ENCODE assay signal across 20 cellular contexts in genomic region chr15:62454567-62455172, GRCh38.
DNase-seq lines count a peak whose midpoint lies in the region; ATAC-seq and TF ChIP-seq lines count a peak whose summit lies in the region.
"Had no signal": no experiment of that assay in that cellular context is flagged by ENCODE, and none has a peak within 500 bp of the region (broad histone marks: within the 10 kb centered on the region; RNA-seq: fewer than 3 reads in every experiment).

No MANE protein-coding gene starts in this region.

- no peaks in the 10 kb centered on the region for H4K20me1 ChIP-seq in SK-N-SH (ENCODE audit: insufficient read depth)

- H2AFZ ChIP-seq in SK-N-SH (ENCODE audit: low read depth), result no peak overlapping the region

- no peaks in the 10 kb centered on the region for H3K9me3 ChIP-seq in SK-N-SH
- H3K9me3 ChIP-seq: testis had no signal

- H3K27me3 Mint-ChIP-seq in nephron progenitor cell (ENCODE audit: low read depth, poor library complexity) (peaks cover 11% of the 10 kb centered on the region), type B pancreatic cell (peaks cover 3% of the 10 kb centered on the region)
- H3K27me3 Mint-ChIP-seq in activated CD4-positive, alpha-beta memory T cell treated with anti-CD3 and anti-CD28 coated beads, Interleukin-2, amount 10 ng/mL, durations not matched to agents 7 days and 5 days, result no peaks in the 10 kb centered on the region
- H3K27me3 Mint-ChIP-seq: activated B cell treated with CpG ODN at 0.5 μM for 24 hours; dendritic cell treated with granulocyte-macrophage colony-stimulating factor and Interleukin-4, amounts not matched to agents 40 ng/mL and 50 ng/mL, for 4 days had no signal

- H3K9ac ChIP-seq in SK-N-SH, result no peak overlapping the region

- TF ChIP-seq EP300 in SK-N-SH (IDR thresholded peaks at IDR 0.05; ENCODE audit: borderline replicate concordance in 1 of 2, low read depth in 1 of 2, low read length in 1 of 2), result no peak

- no peak for ATAC-seq in SK-N-SH treated with all-trans-retinoic acid at 6 μM for 48 hours

- H3K4me3 Mint-ChIP-seq in nephron progenitor cell (peak overlapping the region; percentile 35), type B pancreatic cell (no peak overlapping the region)
- no peak overlapping the region for H3K4me3 Mint-ChIP-seq in activated CD4-positive, alpha-beta memory T cell treated with anti-CD3 and anti-CD28 coated beads, Interleukin-2, amount 10 ng/mL, durations not matched to agents 7 days and 5 days
- H3K4me3 Mint-ChIP-seq: activated B cell treated with CpG ODN at 0.5 μM for 24 hours; CD14-positive monocyte; dendritic cell treated with granulocyte-macrophage colony-stimulating factor and Interleukin-4, amounts not matched to agents 40 ng/mL and 50 ng/mL, for 4 days; T-helper 1 cell treated with Interleukin-12 subunit alpha and Interleukin-12 subunit beta and Interleukin-4 antibody, amounts not matched to agents 30 μg/mL and 1 μg/mL, for 36 hours had no signal

- H3K36me3 Mint-ChIP-seq in nephron progenitor cell (ENCODE audit: low read depth) (no peaks in the 10 kb centered on the region), type B pancreatic cell (peaks cover 3% of the 10 kb centered on the region)
- no peaks in the 10 kb centered on the region for H3K36me3 Mint-ChIP-seq in activated CD4-positive, alpha-beta memory T cell treated with anti-CD3 and anti-CD28 coated beads, Interleukin-2, amount 10 ng/mL, durations not matched to agents 7 days and 5 days (ENCODE audit: low read depth)
- H3K36me3 Mint-ChIP-seq: CD14-positive monocyte had no signal

- POLR2A ChIA-PET in SK-N-SH (lab: Yijun Ruan, JAX), result no interaction called here
- POLR2A ChIA-PET in activated CD4-positive, alpha-beta memory T cell treated with anti-CD3 and anti-CD28 coated beads, Interleukin-2, amount 10 ng/mL, durations not matched to agents 7 days and 5 days (lab: Charles Lee), result no interaction called here

- no peaks in the 10 kb centered on the region for H3K36me3 ChIP-seq in SK-N-SH (replicated peaks in 1 of 2; ENCODE audit: control insufficient read depth in 1 of 2, insufficient read depth in 2 of 2, low read length in 1 of 2)

- H3K9me3 Mint-ChIP-seq in nephron progenitor cell, result no peaks in the 10 kb centered on the region
- no peaks in the 10 kb centered on the region for H3K9me3 Mint-ChIP-seq in type B pancreatic cell
- no peaks in the 10 kb centered on the region for H3K9me3 Mint-ChIP-seq in activated CD4-positive, alpha-beta memory T cell treated with anti-CD3 and anti-CD28 coated beads, Interleukin-2, amount 10 ng/mL, durations not matched to agents 7 days and 5 days
- H3K9me3 Mint-ChIP-seq: activated B cell treated with CpG ODN at 0.5 μM for 24 hours; CD14-positive monocyte; dendritic cell treated with granulocyte-macrophage colony-stimulating factor and Interleukin-4, amounts not matched to agents 40 ng/mL and 50 ng/mL, for 4 days; T-helper 1 cell treated with Interleukin-12 subunit alpha and Interleukin-12 subunit beta and Interleukin-4 antibody, amounts not matched to agents 30 μg/mL and 1 μg/mL, for 36 hours had no signal

- CTCF ChIA-PET in SK-N-SH (lab: Yijun Ruan, JAX), result no interaction called here
- CTCF ChIA-PET in activated CD4-positive, alpha-beta memory T cell treated with anti-CD3 and anti-CD28 coated beads, Interleukin-2, amount 10 ng/mL, durations not matched to agents 7 days and 5 days (lab: Charles Lee), result no interaction called here

- no peak for TF ChIP-seq RAD21 in SK-N-SH (IDR thresholded peaks at IDR 0.05; ENCODE audit: low read length)

- TF ChIP-seq CTCF in SK-N-SH (IDR thresholded peaks at IDR 0.05) (no peak), nephron progenitor cell (IDR thresholded peaks at IDR 0.05) (no peak), type B pancreatic cell (conservative IDR thresholded peaks at IDR 0.05) (no peak)

- H3K4me2 ChIP-seq in SK-N-SH, result peak overlapping the region; percentile 35; the same call in 1 of the 2 replicates

- peak overlapping the region; percentile 25 for H3K27ac Mint-ChIP-seq in nephron progenitor cell
- peak overlapping the region; percentile 38 for H3K27ac Mint-ChIP-seq in type B pancreatic cell
- H3K27ac Mint-ChIP-seq in activated CD4-positive, alpha-beta memory T cell treated with anti-CD3 and anti-CD28 coated beads, Interleukin-2, amount 10 ng/mL, durations not matched to agents 7 days and 5 days, result no peak overlapping the region
- H3K27ac Mint-ChIP-seq: activated B cell treated with CpG ODN at 0.5 μM for 24 hours; dendritic cell treated with granulocyte-macrophage colony-stimulating factor and Interleukin-4, amounts not matched to agents 40 ng/mL and 50 ng/mL, for 4 days; T-helper 1 cell treated with Interleukin-12 subunit alpha and Interleukin-12 subunit beta and Interleukin-4 antibody, amounts not matched to agents 30 μg/mL and 1 μg/mL, for 36 hours had no signal

- no peak overlapping the region for H3K4me3 ChIP-seq in SK-N-SH (ENCODE audit: low read depth in 2 of 2, low read length in 1 of 2)
- H3K4me3 ChIP-seq: testis had no signal

- no peaks in the 10 kb centered on the region for H3K27me3 ChIP-seq in SK-N-SH (ENCODE audit: insufficient read depth)
- H3K27me3 ChIP-seq: testis had no signal

- H3K4me1 ChIP-seq in SK-N-SH (ENCODE audit: control insufficient read depth in 1 of 2, insufficient read depth in 2 of 2, low read depth in 1 of 2, low read length in 1 of 2), result peaks cover 30 to 55% of the 10 kb centered on the region in 2 experiments; a peak in 3 of 4 replicates
- H3K4me1 ChIP-seq: testis had no signal

- H3K79me2 ChIP-seq in SK-N-SH (ENCODE audit: insufficient read depth), result peaks cover 21% of the 10 kb centered on the region

- H3K4me1 Mint-ChIP-seq in nephron progenitor cell (peaks cover 67% of the 10 kb centered on the region), type B pancreatic cell (ENCODE audit: unreplicated experiment) (peaks cover 54% of the 10 kb centered on the region)
- no peaks in the 10 kb centered on the region for H3K4me1 Mint-ChIP-seq in activated CD4-positive, alpha-beta memory T cell treated with anti-CD3 and anti-CD28 coated beads, Interleukin-2, amount 10 ng/mL, durations not matched to agents 7 days and 5 days
- H3K4me1 Mint-ChIP-seq: activated B cell treated with CpG ODN at 0.5 μM for 24 hours, CD14-positive monocyte had no signal

- 92% methylated on average over 6 of the region's 6 CpGs for WGBS in SK-N-SH (ENCODE audit: low lambda C conversion rate)

- H3K9me2 ChIP-seq in SK-N-SH, result no peaks in the 10 kb centered on the region

- peaks cover 4% of the 10 kb centered on the region for H3F3A ChIP-seq in SK-N-SH (replicated peaks; ENCODE audit: insufficient read depth)

- peak overlapping the region; percentile 48 to 71; a peak in 3 of 4 replicates for H3K27ac ChIP-seq in SK-N-SH (ENCODE audit: low read depth in 2 of 2, low read length in 1 of 2)
- H3K27ac ChIP-seq: 22Rv1, HL-60, testis had no signal

- no peak for DNase-seq in SK-N-SH
- DNase-seq in astrocyte of the hippocampus (ENCODE audit: low read depth, low spot score), result peak; percentile 73
- no peak for DNase-seq in nephron progenitor cell
- DNase-seq in type B pancreatic cell (ENCODE audit: extremely low spot score, unreplicated experiment), result no peak
- DNase-seq in NCI-H69 (lab: John Stamatoyannopoulos, UW), result no peak
- no peak for DNase-seq in activated CD4-positive, alpha-beta memory T cell treated with anti-CD3 and anti-CD28 coated beads, Interleukin-2, amount 10 ng/mL, durations not matched to agents 7 days and 5 days
- DNase-seq in GM19238 (ENCODE audit: insufficient read length, low spot score), result no peak
- DNase-seq: activated B cell treated with CpG ODN at 0.5 μM for 24 hours; anterior cingulate cortex; islet precursor cell; KBM-7; NCI-H1092 treated with DMSO at 0.1 percent for 48 hours; stimulated activated CD4-positive, alpha-beta T cell treated with anti-CD3 and anti-CD28 coated beads, Interleukin-4, amount 100 ng/mL, for 24 hours; testis had no signal

TF ChIP-seq in SK-N-SH, 30 proteins besides CTCF, POLR2A, EP300 and RAD21:
- no peak for TF ChIP-seq MXI1 (IDR thresholded peaks at IDR 0.05; ENCODE audit: low read depth, low read length)
- TF ChIP-seq NFIC (IDR thresholded peaks at IDR 0.05; ENCODE audit: borderline replicate concordance), result no peak
- no peak for TF ChIP-seq ZBTB33 (IDR thresholded peaks at IDR 0.05; ENCODE audit: borderline replicate concordance, low read depth)

TF ChIP-seq in SK-N-SH treated with all-trans-retinoic acid at 6 μM for 48 hours, 23 proteins besides CTCF, POLR2A, EP300 and RAD21:
- no peak for TF ChIP-seq ZFP30 (CRISPR knock-in tag; IDR thresholded peaks at IDR 0.05)
TF ChIP-seq in SK-N-SH treated with all-trans-retinoic acid at 6 μM for 48 hours: peak in this region for 0.
